ENCODE assay signal across 11 cellular contexts in genomic region chr2:75258620-75259019, GRCh38. TPM values are rescaled to one million over a fixed set of nuclear protein-coding genes. Genes with fewer than 3 reads are reported as not detected.
"Had no signal": no experiment of that assay in that cellular context is flagged by ENCODE, and none has a peak within 500 bp of the region (broad histone marks: within the 10 kb centered on the region; RNA-seq: fewer than 3 reads in every experiment).

No MANE protein-coding gene starts in this region.

- ATAC-seq: HepG2, K562 had no signal

- H3K9ac ChIP-seq: KMS-11 had no signal

- H3K4me2 ChIP-seq: KMS-11 had no signal

- H3K4me3 ChIP-seq: K562 had no signal

- FAIRE-seq: HepG2, HTR-8/SVneo, K562 had no signal

- DNase-seq: IMR-90, KBM-7, KG1 had no signal

- H3K27ac ChIP-seq: HL-60, KMS-11 had no signal

RNA-seq across cellular contexts. Expression of gene TACR1, which starts 59.3 kb away (rescaled TPM):
- total RNA-seq: HepG2, HT-29, HT1080, K562 had no signal
- polyA plus RNA-seq: HepG2, IgD-negative memory B cell, K562 had no signal
